Comparison of ENCODE assay signal across 20 cellular contexts in the genomic region with DNA sequence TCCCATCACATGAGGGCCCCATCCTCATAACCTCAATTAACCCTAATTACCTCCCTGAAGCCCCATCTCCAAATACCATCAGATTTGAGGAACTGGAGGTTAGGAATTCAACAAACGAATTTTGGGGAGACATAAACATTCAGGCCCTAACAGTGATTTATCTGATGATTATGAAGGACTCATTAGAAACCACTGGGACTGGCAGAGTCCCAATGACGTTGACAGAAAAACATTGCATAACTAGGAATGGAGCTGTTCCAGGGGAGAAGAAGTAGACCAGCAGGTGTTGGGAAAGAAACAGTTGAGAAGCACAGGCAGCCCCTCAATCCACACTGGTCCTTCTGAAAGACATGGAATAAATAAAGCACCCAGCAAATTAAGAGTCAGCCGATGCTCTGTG.
"Had no signal": no experiment of that assay in that cellular context is flagged by ENCODE, and none has a peak within 500 bp of the region (broad histone marks: within the 10 kb centered on the region; RNA-seq: fewer than 3 reads in every experiment).

No MANE protein-coding gene starts in this region.

- H3K4me3 ChIP-seq: dorsolateral prefrontal cortex, gastrocnemius medialis, neural progenitor cell, right lobe of liver, suprapubic skin, thyroid gland had no signal

- H3K4me2 ChIP-seq: neural progenitor cell had no signal

- H3K4me1 ChIP-seq: gastrocnemius medialis, neural progenitor cell, parathyroid adenoma, right lobe of liver, suprapubic skin, thyroid gland had no signal

- H3K27me3 ChIP-seq: dorsolateral prefrontal cortex, gastrocnemius medialis, neural progenitor cell, right lobe of liver, suprapubic skin, thyroid gland had no signal

- FAIRE-seq: keratinocyte, small intestine had no signal

- H3K36me3 ChIP-seq: gastrocnemius medialis, neural progenitor cell, right lobe of liver, suprapubic skin, thyroid gland had no signal

- H3K9ac ChIP-seq: neural progenitor cell, parathyroid adenoma had no signal

- H3K9me3 ChIP-seq: gastrocnemius medialis, right lobe of liver, suprapubic skin, thyroid gland had no signal

- DNase-seq: dorsolateral prefrontal cortex; effector CD4-positive, alpha-beta T cell; gastrocnemius medialis; head of caudate nucleus; mesendoderm; midbrain; naive thymus-derived CD4-positive, alpha-beta T cell; right lobe of liver; small intestine; stimulated activated CD4-positive, alpha-beta T cell treated with anti-CD3 and anti-CD28 coated beads, Interleukin-1b, Interleukin-23, amount 100 ng/mL, for 48 hours; stimulated activated CD4-positive, alpha-beta T cell treated with anti-CD3 and anti-CD28 coated beads, Interleukin-4, amount 100 ng/mL, for 1 hour; stimulated activated CD8-positive, alpha-beta memory T cell treated with anti-CD3 and anti-CD28 coated beads, Interleukin-4, amount 100 ng/mL, for 48 hours; stimulated activated naive CD4-positive, alpha-beta T cell; stimulated activated naive CD8-positive, alpha-beta T cell treated with anti-CD3 and anti-CD28 coated beads, Interleukin-15, amount 100 ng/mL, for 72 hours; thyroid gland had no signal

- H3K27ac ChIP-seq: dorsolateral prefrontal cortex, gastrocnemius medialis, neural progenitor cell, parathyroid adenoma, right lobe of liver, suprapubic skin, thyroid gland had no signal

- ATAC-seq: gastrocnemius medialis; left lobe of liver; naive thymus-derived CD4-positive, alpha-beta T cell; right lobe of liver; stimulated activated naive CD8-positive, alpha-beta T cell treated with anti-CD3 and anti-CD28 coated beads, Interleukin-15, amount 100 ng/mL, for 72 hours had no signal

- H2AFZ ChIP-seq: neural progenitor cell, parathyroid adenoma had no signal
